Comparison of ENCODE assay signal across 9 cellular contexts in the genomic region with DNA sequence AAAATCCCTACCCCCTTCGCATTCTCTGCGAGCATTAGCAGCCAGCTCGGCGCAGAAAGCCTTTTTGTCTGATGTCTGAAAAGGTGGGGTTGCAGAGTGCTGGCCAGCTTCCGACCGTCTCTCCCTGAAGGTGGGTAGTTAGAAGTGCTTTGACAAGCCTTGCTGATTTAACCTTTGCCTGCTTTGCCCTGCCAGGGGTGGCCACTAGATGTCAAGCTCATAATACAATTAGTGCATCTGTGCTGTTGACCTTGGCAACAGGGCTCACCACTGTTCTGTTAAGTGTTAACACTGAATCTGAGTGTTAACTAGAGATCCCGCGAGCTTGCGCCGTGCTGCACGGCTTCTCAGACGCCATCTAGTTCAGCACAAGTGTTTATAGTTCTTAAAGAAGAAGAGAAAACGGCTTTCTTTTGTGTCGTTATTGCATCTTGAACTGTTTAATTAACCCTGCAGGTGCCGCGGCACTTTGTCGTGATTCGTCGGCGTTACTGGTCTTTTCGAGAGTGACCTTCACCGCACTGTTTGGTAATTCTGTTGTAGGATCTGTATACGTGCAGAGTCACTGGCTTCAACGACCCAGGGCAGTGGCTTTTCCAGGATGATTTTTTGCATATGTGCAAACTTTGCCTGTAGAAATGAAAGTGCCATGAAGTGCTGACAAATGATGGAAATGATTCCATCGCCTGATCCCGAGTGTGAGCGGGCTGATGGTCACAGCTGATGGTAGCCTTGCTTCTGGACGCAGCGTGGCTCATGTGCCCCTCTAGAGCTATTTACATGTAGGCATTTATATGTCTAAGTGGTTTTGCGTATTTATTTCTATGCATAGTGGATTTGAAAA. TPM values are rescaled to one million over a fixed set of nuclear protein-coding genes. Genes with fewer than 3 reads are reported as not detected.
DNase-seq lines count a peak whose midpoint lies in the region; ATAC-seq and TF ChIP-seq lines count a peak whose summit lies in the region.
"Had no signal": no experiment of that assay in that cellular context is flagged by ENCODE, and none has a peak within 500 bp of the region (broad histone marks: within the 10 kb centered on the region; RNA-seq: fewer than 3 reads in every experiment).

No MANE protein-coding gene starts in this region.

- ATAC-seq in HG03280 (IDR thresholded peaks at IDR 0.05; ENCODE audit: unreplicated experiment), result no peak

- DNase-seq in activated CD4-positive, alpha-beta T cell treated with anti-CD3 and anti-CD28 coated beads, Interleukin-2, amount 10 ng/mL, durations not matched to agents 24 days and 14 days, result peak; percentile 71
- no peak for DNase-seq in activated CD4-positive, alpha-beta T cell treated with anti-CD3 and anti-CD28 coated beads, Interleukin-2, amount 50 U/mL, for 1 hour
- DNase-seq in HL-60 (ENCODE audit: low read depth in 1 of 2, low spot score in 1 of 2), result peak in 1 of 2 experiments; percentile 44
- DNase-seq in RWPE1 (ENCODE audit: low spot score), result peak; percentile 40
- DNase-seq in glutamatergic neuron, result peak; percentile 67
- no peak for DNase-seq in COR-L47 (lab: John Stamatoyannopoulos, UW)

- CTCF ChIA-PET in RWPE1 (lab: Yijun Ruan, JAX), result interaction anchor here (0.6 to 0.8 kb wide), 5 partner anchors 11 to 910 kb away, joined by 3 to 5 read pairs (median 3); no protein-coding TSS in a partner anchor

- peaks cover 6% of the 10 kb centered on the region for H3K9me3 Mint-ChIP-seq in activated CD4-positive, alpha-beta T cell treated with anti-CD3 and anti-CD28 coated beads, Interleukin-2, amount 10 ng/mL, durations not matched to agents 24 days and 14 days
- H3K9me3 Mint-ChIP-seq in glutamatergic neuron (ENCODE audit: unreplicated experiment), result peaks cover 11% of the 10 kb centered on the region

- peaks cover 60% of the 10 kb centered on the region for H3K27me3 ChIP-seq in HL-60 (ENCODE audit: insufficient read depth, poor library complexity, severe bottlenecking)

- POLR2A ChIA-PET in RWPE1 (lab: Yijun Ruan, JAX; ENCODE audit: low non-redundant PET), result no interaction called here

- H3K27ac ChIP-seq in HL-60 (replicated peaks) (no peak overlapping the region), RWPE1 (no peak overlapping the region), temporal lobe (ENCODE audit: low read depth, low read length) (peak overlapping the region; percentile 48)

- intact Hi-C loops in activated CD4-positive, alpha-beta T cell treated with anti-CD3 and anti-CD28 coated beads, Interleukin-2, amount 10 ng/mL, durations not matched to agents 24 days and 14 days (cut with micrococcal nuclease), result loop anchor here (1.0 kb wide), 1 partner anchor 261 kb away; no protein-coding TSS in a partner anchor

- H3K27me3 Mint-ChIP-seq in activated CD4-positive, alpha-beta T cell treated with anti-CD3 and anti-CD28 coated beads, Interleukin-2, amount 10 ng/mL, durations not matched to agents 24 days and 14 days, result peaks cover 67% of the 10 kb centered on the region
- peaks cover 3% of the 10 kb centered on the region for H3K27me3 Mint-ChIP-seq in glutamatergic neuron (ENCODE audit: unreplicated experiment)

- H3K4me1 Mint-ChIP-seq in activated CD4-positive, alpha-beta T cell treated with anti-CD3 and anti-CD28 coated beads, Interleukin-2, amount 10 ng/mL, durations not matched to agents 24 days and 14 days, result peaks cover 6% of the 10 kb centered on the region
- H3K4me1 Mint-ChIP-seq in glutamatergic neuron (ENCODE audit: low read depth, unreplicated experiment), result peaks cover 50% of the 10 kb centered on the region

- no peak overlapping the region for H3K27ac Mint-ChIP-seq in activated CD4-positive, alpha-beta T cell treated with anti-CD3 and anti-CD28 coated beads, Interleukin-2, amount 10 ng/mL, durations not matched to agents 24 days and 14 days
- H3K27ac Mint-ChIP-seq in glutamatergic neuron (ENCODE audit: unreplicated experiment), result peak overlapping the region; percentile 74

- peaks cover 5% of the 10 kb centered on the region for H3K36me3 Mint-ChIP-seq in activated CD4-positive, alpha-beta T cell treated with anti-CD3 and anti-CD28 coated beads, Interleukin-2, amount 10 ng/mL, durations not matched to agents 24 days and 14 days (ENCODE audit: low read depth)
- no peaks in the 10 kb centered on the region for H3K36me3 Mint-ChIP-seq in glutamatergic neuron (ENCODE audit: unreplicated experiment)

- H3K4me3 ChIP-seq in HL-60 (replicated peaks; ENCODE audit: insufficient read depth, low read length), result no peak overlapping the region

- no peak overlapping the region for H3K4me3 Mint-ChIP-seq in activated CD4-positive, alpha-beta T cell treated with anti-CD3 and anti-CD28 coated beads, Interleukin-2, amount 10 ng/mL, durations not matched to agents 24 days and 14 days
- H3K4me3 Mint-ChIP-seq in glutamatergic neuron (ENCODE audit: unreplicated experiment), result peak overlapping the region; percentile 76

- TF ChIP-seq CTCF in HL-60 (IDR thresholded peaks at IDR 0.05; ENCODE audit: insufficient read depth, low read length) (peak; percentile 59), RWPE1 (conservative IDR thresholded peaks at IDR 0.05; ENCODE audit: low read depth) (peak; percentile 34), glutamatergic neuron (IDR thresholded peaks at IDR 0.05; ENCODE audit: partially characterized antibody, unreplicated experiment) (peak; percentile 47)

RNA-seq across cellular contexts. Expression of gene SALL3, which starts 5.5 kb away (rescaled TPM):
- not detected in 2 replicates for total RNA-seq in activated CD4-positive, alpha-beta T cell treated with anti-CD3 and anti-CD28 coated beads, Interleukin-2, amount 10 ng/mL, durations not matched to agents 24 days and 14 days
- 23.4 TPM for total RNA-seq in glutamatergic neuron (ENCODE audit: unreplicated experiment)
- 9.6 TPM for total RNA-seq in temporal lobe
- total RNA-seq: skeletal muscle tissue had no signal

Comparison
In these comparisons a context has a peak if more than half of its experiments do, and no peak if none do; other contexts are left out.
1. DNase-seq: peak in activated CD4-positive, alpha-beta T cell treated with anti-CD3 and anti-CD28 coated beads, Interleukin-2, amount 10 ng/mL, durations not matched to agents 24 days and 14 days (single experiment), RWPE1 (single experiment) and glutamatergic neuron (single experiment); none in activated CD4-positive, alpha-beta T cell treated with anti-CD3 and anti-CD28 coated beads, Interleukin-2, amount 50 U/mL, for 1 hour (single experiment) and COR-L47 (single experiment).
2. RNA of gene SALL3, which starts 5.5 kb away (total RNA-seq): 23.4 TPM in glutamatergic neuron (single experiment) and 9.6 TPM in temporal lobe (single experiment); not detected in activated CD4-positive, alpha-beta T cell treated with anti-CD3 and anti-CD28 coated beads, Interleukin-2, amount 10 ng/mL, durations not matched to agents 24 days and 14 days; every median in the first group is over 10 times any median in the second.
3. Peak in every context shown above with its lines, with median percentiles within 50 percentile points of each other: CTCF ChIP-seq.